Comparison of ENCODE assay signal across 18 cellular contexts in the genomic region with DNA sequence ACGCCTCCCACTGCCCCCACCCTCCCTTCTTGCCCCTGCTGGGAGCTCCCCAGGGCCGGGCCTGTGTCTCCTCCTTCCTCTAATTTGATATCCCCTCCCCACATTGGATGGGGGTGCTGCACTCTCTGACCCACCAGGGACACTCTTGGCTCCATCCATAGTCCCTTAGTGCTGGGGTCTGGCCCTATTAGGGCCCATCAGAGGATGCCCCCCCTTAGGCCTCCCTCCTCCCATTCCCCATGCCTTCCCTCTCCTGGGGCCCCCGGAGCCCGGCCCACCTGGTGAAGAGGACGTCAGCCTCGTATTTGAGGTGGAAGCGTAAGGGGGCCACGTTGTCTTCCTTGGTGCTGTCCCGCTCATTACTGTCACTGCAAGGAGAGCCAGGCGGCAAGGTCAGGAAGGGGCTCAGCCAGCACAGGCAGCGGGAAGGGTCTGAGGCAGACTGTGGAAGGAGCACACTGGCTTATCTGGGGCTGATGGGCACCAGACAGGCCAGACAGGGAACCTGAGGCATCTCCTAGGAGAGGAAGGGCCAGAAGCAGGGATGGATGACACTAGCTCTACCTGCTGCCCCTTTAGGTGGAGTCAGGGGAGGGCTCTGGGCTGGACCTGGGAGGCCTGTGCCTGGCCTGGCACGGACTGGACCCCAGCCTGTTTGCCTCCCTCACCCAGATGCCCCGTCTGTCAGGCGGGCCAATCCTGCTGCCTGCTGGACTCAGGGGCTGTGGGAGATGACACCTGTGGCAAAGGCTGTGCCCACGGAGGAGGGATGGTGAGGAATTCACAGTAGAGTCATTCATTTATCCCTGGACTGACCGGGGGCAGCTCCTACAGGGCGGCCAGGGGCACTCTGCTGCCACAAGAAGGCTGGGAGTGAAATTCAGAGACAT. TPM values are rescaled to one million over a fixed set of nuclear protein-coding genes. Genes with fewer than 3 reads are reported as not detected.
DNase-seq lines count a peak whose midpoint lies in the region; ATAC-seq, FAIRE-seq and TF ChIP-seq lines count a peak whose summit lies in the region.
"Had no signal": no experiment of that assay in that cellular context is flagged by ENCODE, and none has a peak within 500 bp of the region (broad histone marks: within the 10 kb centered on the region; RNA-seq: fewer than 3 reads in every experiment).

No MANE protein-coding gene starts in this region.

- H3K4me1 Mint-ChIP-seq in natural killer cell treated with Interleukin-12 subunit alpha and Interleukin-12 subunit beta and Interleukin-15 and Interleukin-18, amount 100 ng/mL, for 72 hours (ENCODE audit: low read depth in 2 of 2) = no peaks in the 10 kb centered on the region
- H3K4me1 Mint-ChIP-seq in natural killer cell (no peaks in the 10 kb centered on the region), astrocyte (ENCODE audit: low read depth, unreplicated experiment) (peaks cover 35% of the 10 kb centered on the region), osteocyte (ENCODE audit: unreplicated experiment) (peaks cover 83% of the 10 kb centered on the region)

- H3K4me1 ChIP-seq in astrocyte (ENCODE audit: insufficient read depth, low read length) = peaks cover 31% of the 10 kb centered on the region

- H2AFZ ChIP-seq in astrocyte (ENCODE audit: low read depth, low read length) = no peak overlapping the region

- peaks cover 22% of the 10 kb centered on the region for H3K36me3 ChIP-seq in astrocyte (ENCODE audit: insufficient read depth, low read length)

- FAIRE-seq in astrocyte (lab: Jason Lieb, UNC) (no peak), GM12892 (lab: Jason Lieb, UNC) (no peak)
- FAIRE-seq: keratinocyte had no signal

- H3K79me2 ChIP-seq in astrocyte (ENCODE audit: insufficient read depth, low read length) = no peaks in the 10 kb centered on the region

- H3K27ac Mint-ChIP-seq in natural killer cell treated with Interleukin-12 subunit alpha and Interleukin-12 subunit beta and Interleukin-15 and Interleukin-18, amount 100 ng/mL, for 72 hours = no peak overlapping the region
- H3K27ac Mint-ChIP-seq in natural killer cell (no peak overlapping the region), astrocyte (ENCODE audit: unreplicated experiment) (peak overlapping the region; percentile 72), osteocyte (ENCODE audit: unreplicated experiment) (peak overlapping the region; percentile 79)
- H3K27ac Mint-ChIP-seq: activated T-helper 2 cell treated with anti-CD3 and anti-CD28 coated beads, Interferon-gamma antibody, Interleukin-2, Interleukin-4, amounts not matched to agents 10 μg/mL and 5 μg/mL and 100 μg/mL, durations not matched to agents 14 hours and 24 hours and 36 hours; mesothelial cell of epicardium; stimulated activated naive B cell treated with anti-CD40 and anti-IgM and Interleukin-4, amounts not matched to agents 10 μg/mL and 1 μg/mL and 100 μg/mL, for 72 hours had no signal

- TF ChIP-seq CTCF in natural killer cell (IDR thresholded peaks at IDR 0.05) (no peak), astrocyte (IDR thresholded peaks at IDR 0.05; ENCODE audit: insufficient read depth, low read depth, low read length) (no peak), osteocyte (IDR thresholded peaks at IDR 0.05) (no peak)

- no peak overlapping the region for H3K27ac ChIP-seq in astrocyte (ENCODE audit: low read depth, low read length)
- H3K27ac ChIP-seq: HL-60 had no signal

- no peak overlapping the region for H3K4me3 ChIP-seq in astrocyte (ENCODE audit: insufficient read depth, low read depth, low read length)

- DNase-seq in natural killer cell treated with Interleukin-12 subunit alpha and Interleukin-12 subunit beta and Interleukin-15 and Interleukin-18, amount 100 ng/mL, for 72 hours (ENCODE audit: low spot score) = peak; percentile 46
- DNase-seq in natural killer cell = no peak
- no peak for DNase-seq in astrocyte (ENCODE audit: low read depth)
- peak; percentile 78 for DNase-seq in osteocyte (ENCODE audit: extremely low spot score, unreplicated experiment)
- DNase-seq in GM12892 (ENCODE audit: insufficient read length) = no peak
- DNase-seq: activated CD4-positive, alpha-beta T cell treated with anti-CD3 and anti-CD28 coated beads, Interleukin-2, amount 50 U/mL, for 48 hours; anterior cingulate cortex; NCI-H187 treated with DMSO at 0.1 percent for 48 hours; retina; stimulated activated naive B cell treated with anti-CD40 and anti-IgM and Interleukin-4, amounts not matched to agents 10 μg/mL and 1 μg/mL and 100 μg/mL, for 72 hours; SW 1271 had no signal

- no peaks in the 10 kb centered on the region for H3K9me3 ChIP-seq in astrocyte (ENCODE audit: insufficient read depth, low read depth, low read length)

- H3K9ac ChIP-seq in astrocyte (ENCODE audit: low read length) = peak overlapping the region; percentile 53

- no peaks in the 10 kb centered on the region for H3K9me3 Mint-ChIP-seq in natural killer cell treated with Interleukin-12 subunit alpha and Interleukin-12 subunit beta and Interleukin-15 and Interleukin-18, amount 100 ng/mL, for 72 hours
- no peaks in the 10 kb centered on the region for H3K9me3 Mint-ChIP-seq in natural killer cell
- no peaks in the 10 kb centered on the region for H3K9me3 Mint-ChIP-seq in astrocyte (ENCODE audit: unreplicated experiment)
- H3K9me3 Mint-ChIP-seq in osteocyte (ENCODE audit: unreplicated experiment) = no peaks in the 10 kb centered on the region
- H3K9me3 Mint-ChIP-seq: activated T-helper 2 cell treated with anti-CD3 and anti-CD28 coated beads, Interferon-gamma antibody, Interleukin-2, Interleukin-4, amounts not matched to agents 10 μg/mL and 5 μg/mL and 100 μg/mL, durations not matched to agents 14 hours and 24 hours and 36 hours; mesothelial cell of epicardium; neural crest cell; stimulated activated naive B cell treated with anti-CD40 and anti-IgM and Interleukin-4, amounts not matched to agents 10 μg/mL and 1 μg/mL and 100 μg/mL, for 72 hours had no signal

- intact Hi-C loops in natural killer cell (cut with micrococcal nuclease) = no loop called here

- H3K36me3 Mint-ChIP-seq in natural killer cell treated with Interleukin-12 subunit alpha and Interleukin-12 subunit beta and Interleukin-15 and Interleukin-18, amount 100 ng/mL, for 72 hours = no peaks in the 10 kb centered on the region
- H3K36me3 Mint-ChIP-seq in natural killer cell (no peaks in the 10 kb centered on the region), astrocyte (ENCODE audit: low read depth, unreplicated experiment) (peaks cover 46% of the 10 kb centered on the region), osteocyte (ENCODE audit: unreplicated experiment) (peaks cover 67% of the 10 kb centered on the region)
- H3K36me3 Mint-ChIP-seq: mesothelial cell of epicardium; stimulated activated naive B cell treated with anti-CD40 and anti-IgM and Interleukin-4, amounts not matched to agents 10 μg/mL and 1 μg/mL and 100 μg/mL, for 72 hours had no signal

- H3K27me3 Mint-ChIP-seq in natural killer cell treated with Interleukin-12 subunit alpha and Interleukin-12 subunit beta and Interleukin-15 and Interleukin-18, amount 100 ng/mL, for 72 hours = peaks cover 0 to 3% of the 10 kb centered on the region in 2 donors
- peaks cover 0 to 12% of the 10 kb centered on the region in 2 donors for H3K27me3 Mint-ChIP-seq in natural killer cell (ENCODE audit: low read depth in 2 of 2)
- no peaks in the 10 kb centered on the region for H3K27me3 Mint-ChIP-seq in astrocyte (ENCODE audit: low read depth, unreplicated experiment)
- H3K27me3 Mint-ChIP-seq in osteocyte (ENCODE audit: unreplicated experiment) = no peaks in the 10 kb centered on the region

- peak overlapping the region; percentile 49 for H3K4me2 ChIP-seq in astrocyte (ENCODE audit: low read length)

- no peaks in the 10 kb centered on the region for H3K27me3 ChIP-seq in astrocyte (ENCODE audit: insufficient read depth, low read length)

- H4K20me1 ChIP-seq in astrocyte (ENCODE audit: insufficient read depth, low read length) = peaks cover 6% of the 10 kb centered on the region

- peak in 1 of 2 donors; percentile 30 for ATAC-seq in natural killer cell treated with Interleukin-12 subunit alpha and Interleukin-12 subunit beta and Interleukin-15 and Interleukin-18, amount 100 ng/mL, for 72 hours
- no peak for ATAC-seq in natural killer cell
- ATAC-seq in HG03354 (IDR thresholded peaks at IDR 0.05; ENCODE audit: poor library complexity, severe bottlenecking, unreplicated experiment) = no peak
- ATAC-seq in GM19452 (IDR thresholded peaks at IDR 0.05; ENCODE audit: unreplicated experiment) = no peak
- ATAC-seq: stimulated activated naive B cell treated with anti-CD40 and anti-IgM and Interleukin-4, amounts not matched to agents 10 μg/mL and 1 μg/mL and 100 μg/mL, for 72 hours had no signal

- no peak overlapping the region for H3K4me3 Mint-ChIP-seq in natural killer cell treated with Interleukin-12 subunit alpha and Interleukin-12 subunit beta and Interleukin-15 and Interleukin-18, amount 100 ng/mL, for 72 hours
- no peak overlapping the region for H3K4me3 Mint-ChIP-seq in natural killer cell
- H3K4me3 Mint-ChIP-seq in astrocyte (ENCODE audit: unreplicated experiment) = no peak overlapping the region
- H3K4me3 Mint-ChIP-seq in osteocyte (ENCODE audit: unreplicated experiment) = no peak overlapping the region
- H3K4me3 Mint-ChIP-seq: mesothelial cell of epicardium; neural crest cell; stimulated activated naive B cell treated with anti-CD40 and anti-IgM and Interleukin-4, amounts not matched to agents 10 μg/mL and 1 μg/mL and 100 μg/mL, for 72 hours had no signal

- TF ChIP-seq POLR2A in GM12892 (IDR thresholded peaks at IDR 0.05; ENCODE audit: low read depth, low read length) = no peak

RNA-seq across cellular contexts. Expression of gene FEM1B, which starts 36.2 kb away (rescaled TPM):
- 10 to 100 TPM; 47.9 to 49.7 TPM for total RNA-seq in natural killer cell treated with Interleukin-12 subunit alpha and Interleukin-12 subunit beta and Interleukin-15 and Interleukin-18, amount 100 ng/mL, for 72 hours
- total RNA-seq in natural killer cell (10 to 100 TPM; 57.4 to 73.5 (median 67.9) TPM), astrocyte (38.6 and 49.5 TPM in 2 replicates), osteocyte (71.1 and 71.5 TPM in 2 replicates)
- 11.4 TPM for polyA plus RNA-seq in GM12892 (2012; ENCODE audit: missing spikeins)

Comparison
In these comparisons a context has a peak if more than half of its experiments do, and no peak if none do; other contexts are left out.
1. DNase-seq: peak in natural killer cell treated with Interleukin-12 subunit alpha and Interleukin-12 subunit beta and Interleukin-15 and Interleukin-18, amount 100 ng/mL, for 72 hours (single experiment) and osteocyte (single experiment); none in natural killer cell (single experiment), astrocyte (single experiment) and GM12892 (single experiment).
2. H3K27ac Mint-ChIP-seq: peak in astrocyte (single experiment) and osteocyte (single experiment); none in natural killer cell treated with Interleukin-12 subunit alpha and Interleukin-12 subunit beta and Interleukin-15 and Interleukin-18, amount 100 ng/mL, for 72 hours (0 of 2) and natural killer cell (0 of 2).